9 cellular contexts compared by ENCODE assay signal in genomic region chr17:44690746-44691306, GRCh38. TPM values are rescaled to one million over a fixed set of nuclear protein-coding genes. Genes with fewer than 3 reads are reported as not detected.
A peak's percentile ranks its signal among the peaks of the same experiment; 100 is the strongest.
DNase-seq lines count a peak whose midpoint lies in the region; ATAC-seq, FAIRE-seq and TF ChIP-seq lines count a peak whose summit lies in the region.
"Not testable (repeated sequence)": the region's sequence is repeated elsewhere in the genome, so short reads cannot be mapped to it uniquely, and the experiment has no call there.
"Had no signal": no experiment of that assay in that cellular context is flagged by ENCODE, and none has a peak within 500 bp of the region (broad histone marks: within the 10 kb centered on the region; RNA-seq: fewer than 3 reads in every experiment).

No MANE protein-coding gene starts in this region.

- FAIRE-seq in H1 (lab: Jason Lieb, UNC) = not testable (repeated sequence)

- not testable (repeated sequence) for H3K9me3 Mint-ChIP-seq in GM23338; activated T-cell treated with anti-CD3 and anti-CD28 coated beads, Interleukin-2, amount 50 U/mL, for 24 hours; stimulated activated effector memory CD8-positive, alpha-beta T cell treated with anti-CD3 and anti-CD28 coated beads, Interleukin-12 subunit alpha, Interleukin-12 subunit beta, amount 100 ng/mL, for 72 hours

- not testable (repeated sequence) for H2AK5ac ChIP-seq in H1 (ENCODE audit: low read depth, low read length)

- H3K4me2 ChIP-seq in GM23338 = not testable (repeated sequence)
- peak overlapping the region in 1 of 2 experiments; percentile 84; a peak in 1 of 4 replicates for H3K4me2 ChIP-seq in H1 (ENCODE audit: insufficient read depth in 1 of 2, low read depth in 2 of 2, low read length in 2 of 2)

- 83% methylated on average over 21 of the region's 21 CpGs; no CpG with 5 or more reads in 1 of the 2 experiments for WGBS in H1 (ENCODE audit: extremely low coverage in 1 of 2, insufficient coverage in 1 of 2, insufficient read length in 1 of 2, insufficient replicate concordance in 2 of 2, low coverage in 1 of 2, low lambda C conversion rate in 2 of 2, missing lambda C conversion rate in 1 of 2), 2 experiments

- H2BK12ac ChIP-seq in H1 (ENCODE audit: low read depth, low read length) = not testable (repeated sequence)

- TF ChIP-seq EP300 in H1 (IDR thresholded peaks at IDR 0.05; ENCODE audit: borderline replicate concordance in 1 of 2, low read depth in 2 of 2, low read length in 2 of 2) = not testable (repeated sequence)

- H3K36me3 Mint-ChIP-seq in GM23338 (ENCODE audit: low read depth); stimulated activated effector memory CD8-positive, alpha-beta T cell treated with anti-CD3 and anti-CD28 coated beads, Interleukin-12 subunit alpha, Interleukin-12 subunit beta, amount 100 ng/mL, for 72 hours: not testable (repeated sequence)
- H3K36me3 Mint-ChIP-seq in activated T-cell treated with anti-CD3 and anti-CD28 coated beads, Interleukin-2, amount 50 U/mL, for 24 hours (ENCODE audit: low read depth) = peaks cover 31% of the 10 kb centered on the region

- not testable (repeated sequence) for H4K91ac ChIP-seq in H1 (replicated peaks; ENCODE audit: insufficient read length, low read length)

- H2BK5ac ChIP-seq in H1 (ENCODE audit: low read depth, low read length) = not testable (repeated sequence)

- not testable (repeated sequence) for H3F3A ChIP-seq in GM23338 (replicated peaks; ENCODE audit: low read depth)

- not testable (repeated sequence) for H3K79me1 ChIP-seq in H1 (ENCODE audit: low read depth, low read length)

- not testable (repeated sequence) for TF ChIP-seq POLR2A in H1 (IDR thresholded peaks at IDR 0.05; ENCODE audit: control extremely low read depth in 1 of 2, low read depth in 2 of 2, low read length in 2 of 2)

- H3K4me3 ChIP-seq in GM23338 = peak overlapping the region; percentile 97; the same call in 1 of the 2 replicates
- H3K4me3 ChIP-seq in H1 (ENCODE audit: extremely low read depth in 1 of 4, insufficient read depth in 2 of 4, low read depth in 3 of 4, low read length in 4 of 4) = not testable (repeated sequence)

- H3K56ac ChIP-seq in H1 (replicated peaks; ENCODE audit: insufficient read length, low read depth, low read length) = not testable (repeated sequence)

- not testable (repeated sequence) for H4K5ac ChIP-seq in H1 (ENCODE audit: insufficient read length, low read depth, low read length)

- H3K18ac ChIP-seq in H1 (ENCODE audit: extremely low read depth, low read length) = not testable (repeated sequence)

- not testable (repeated sequence) for H3K27ac Mint-ChIP-seq in GM23338; activated T-cell treated with anti-CD3 and anti-CD28 coated beads, Interleukin-2, amount 50 U/mL, for 24 hours
- peak overlapping the region; percentile 98 for H3K27ac Mint-ChIP-seq in stimulated activated effector memory CD8-positive, alpha-beta T cell treated with anti-CD3 and anti-CD28 coated beads, Interleukin-12 subunit alpha, Interleukin-12 subunit beta, amount 100 ng/mL, for 72 hours

- peak; percentile 71 for TF ChIP-seq CTCF in C4-2B (conservative IDR thresholded peaks at IDR 0.05)
- TF ChIP-seq CTCF in GM23338 (conservative IDR thresholded peaks at IDR 0.05; ENCODE audit: low read depth in 2 of 2) = peak; percentile 41 to 61
- TF ChIP-seq CTCF in RWPE1 (conservative IDR thresholded peaks at IDR 0.05; ENCODE audit: low read depth) = peak; percentile 44
- TF ChIP-seq CTCF in H1 (IDR thresholded peaks at IDR 0.05; ENCODE audit: control extremely low read depth in 1 of 3, insufficient read depth in 1 of 3, low read depth in 1 of 3, low read length in 3 of 3) = peak in 2 of 3 experiments; percentile 15 to 32; a peak in 3 of 4 replicates

- H2BK20ac ChIP-seq in H1 (ENCODE audit: low read length) = not testable (repeated sequence)

- not testable (repeated sequence) for H3K4me1 Mint-ChIP-seq in GM23338
- peaks cover 30% of the 10 kb centered on the region for H3K4me1 Mint-ChIP-seq in activated T-cell treated with anti-CD3 and anti-CD28 coated beads, Interleukin-2, amount 50 U/mL, for 24 hours (ENCODE audit: low read depth)
- peaks cover 20% of the 10 kb centered on the region for H3K4me1 Mint-ChIP-seq in stimulated activated effector memory CD8-positive, alpha-beta T cell treated with anti-CD3 and anti-CD28 coated beads, Interleukin-12 subunit alpha, Interleukin-12 subunit beta, amount 100 ng/mL, for 72 hours

- not testable (repeated sequence) for H3K4ac ChIP-seq in H1 (replicated peaks; ENCODE audit: insufficient read length, low read depth, low read length)

- H2BK15ac ChIP-seq in H1 (ENCODE audit: low read length) = not testable (repeated sequence)

- H3K4me1 ChIP-seq in GM23338 (ENCODE audit: insufficient read depth); H1 (replicated peaks in 1 of 4; ENCODE audit: control insufficient read depth in 3 of 4, insufficient read depth in 4 of 4, low read length in 3 of 4): not testable (repeated sequence)

- H3K36me3 ChIP-seq in GM23338 (ENCODE audit: insufficient read depth); H1 (ENCODE audit: control insufficient read depth in 2 of 4, insufficient read depth in 4 of 4, low read length in 3 of 4): not testable (repeated sequence)

- not testable (repeated sequence) for H3K23ac ChIP-seq in H1 (ENCODE audit: insufficient read length)

- not testable (repeated sequence) for ATAC-seq in GM23338; stimulated activated effector memory CD8-positive, alpha-beta T cell treated with anti-CD3 and anti-CD28 coated beads, Interleukin-12 subunit alpha, Interleukin-12 subunit beta, amount 100 ng/mL, for 72 hours

- CTCF ChIA-PET in RWPE1 (lab: Yijun Ruan, JAX) = interaction anchor here (0.6 to 1.2 kb wide), 4 partner anchors 14 to 1716 kb away, joined by 3 to 4 read pairs (median 4); no protein-coding TSS in a partner anchor
- CTCF ChIA-PET in H1 (lab: Charles Lee; ENCODE audit: partially characterized antibody) = interaction anchor here (0.8 to 2.9 kb wide), 13 partner anchors 8 to 575 kb away, joined by 3 to 18 read pairs (median 4); partner anchors contain the start of gene DBF4B

- TF ChIP-seq RAD21 in H1 (IDR thresholded peaks at IDR 0.05 in 1 of 2, conservative IDR thresholded peaks at IDR 0.05 in 1 of 2; ENCODE audit: low read depth in 2 of 2, low read length in 2 of 2) = 0 out of 4 replicates have a peak, but pooled peaks of 1 of the 2 experiments have one; percentile 2

- not testable (repeated sequence) for H2BK120ac ChIP-seq in H1 (replicated peaks; ENCODE audit: low read depth, low read length)

- peaks cover 27% of the 10 kb centered on the region for H3K79me2 ChIP-seq in GM23338 (replicated peaks; ENCODE audit: insufficient read depth)
- peaks cover 0 to 21% of the 10 kb centered on the region in 2 experiments; a peak in 2 of 4 replicates for H3K79me2 ChIP-seq in H1 (ENCODE audit: control insufficient read depth in 1 of 2, insufficient read depth in 2 of 2, low read length in 2 of 2)

- POLR2A ChIA-PET in RWPE1 (lab: Yijun Ruan, JAX; ENCODE audit: low non-redundant PET) = not testable (repeated sequence)
- POLR2A ChIA-PET in H1 (lab: Charles Lee; ENCODE audit: partially characterized antibody) = interaction anchor here (1.5 to 3.7 kb wide), 2 partner anchors 8 to 18 kb away, joined by 6 to 13 read pairs; partner anchors contain the start of gene DBF4B

- not testable (repeated sequence) for H3K9ac ChIP-seq in H1 (replicated peaks in 1 of 4; ENCODE audit: extremely low read depth in 1 of 4, low read depth in 3 of 4, low read length in 3 of 4)

- H3K23me2 ChIP-seq in H1 (ENCODE audit: low read depth, low read length) = not testable (repeated sequence)

- not testable (repeated sequence) for H3K14ac ChIP-seq in H1 (ENCODE audit: insufficient read length)

- H3K27me3 ChIP-seq in GM23338 (ENCODE audit: insufficient read depth); H1 (replicated peaks in 1 of 4; ENCODE audit: control insufficient read depth in 3 of 4, extremely low read depth in 1 of 4, insufficient read depth in 3 of 4, low read length in 3 of 4): not testable (repeated sequence)

- H4K20me1 ChIP-seq in GM23338 (replicated peaks; ENCODE audit: insufficient read depth); H1 (replicated peaks in 1 of 2; ENCODE audit: control insufficient read depth in 1 of 2, insufficient read depth in 2 of 2, low read length in 2 of 2): not testable (repeated sequence)

- H3K27ac ChIP-seq in C4-2B (peak overlapping the region; percentile 80), GM23338 (ENCODE audit: low read depth) (0 out of 2 replicates have a peak overlapping the region, but pooled peaks have one; percentile 90), RWPE1 (peak overlapping the region; percentile 93)
- H3K27ac ChIP-seq in H1 (ENCODE audit: low read depth, low read length) = not testable (repeated sequence)

- H2AFZ ChIP-seq in GM23338 = peak overlapping the region; percentile 78; the same call in 1 of the 2 replicates
- H2AFZ ChIP-seq in H1 (ENCODE audit: low read length) = not testable (repeated sequence)

- H4K8ac ChIP-seq in H1 (ENCODE audit: extremely low read depth, insufficient read depth, low read length) = not testable (repeated sequence)

- not testable (repeated sequence) for H3K27me3 Mint-ChIP-seq in GM23338 (ENCODE audit: insufficient read depth, low read depth, poor library complexity); activated T-cell treated with anti-CD3 and anti-CD28 coated beads, Interleukin-2, amount 50 U/mL, for 24 hours

- not testable (repeated sequence) for H3K9me2 ChIP-seq in GM23338 (ENCODE audit: insufficient read depth)

- peak overlapping the region; percentile 98 for H3K4me3 Mint-ChIP-seq in GM23338
- peak overlapping the region; percentile 99 for H3K4me3 Mint-ChIP-seq in activated T-cell treated with anti-CD3 and anti-CD28 coated beads, Interleukin-2, amount 50 U/mL, for 24 hours
- peak overlapping the region; percentile 97 for H3K4me3 Mint-ChIP-seq in stimulated activated effector memory CD8-positive, alpha-beta T cell treated with anti-CD3 and anti-CD28 coated beads, Interleukin-12 subunit alpha, Interleukin-12 subunit beta, amount 100 ng/mL, for 72 hours

- H3K9me3 ChIP-seq in H1 (ENCODE audit: insufficient read depth in 2 of 2, low read depth in 1 of 2, low read length in 1 of 2) = not testable (repeated sequence)

- DNase-seq in GM23338 (ENCODE audit: low spot score) = peak; percentile 51
- peak; percentile 86 for DNase-seq in NAMALWA (ENCODE audit: low spot score)
- DNase-seq in RWPE1 (ENCODE audit: low spot score) = peak; percentile 45
- not testable (repeated sequence) for DNase-seq in activated T-cell treated with anti-CD3 and anti-CD28 coated beads, Interleukin-2, amount 50 U/mL, for 24 hours; H1 (ENCODE audit: low read depth in 1 of 2, low spot score in 2 of 2); stimulated activated effector memory CD8-positive, alpha-beta T cell treated with anti-CD3 and anti-CD28 coated beads, Interleukin-12 subunit alpha, Interleukin-12 subunit beta, amount 100 ng/mL, for 72 hours (ENCODE audit: low spot score in 2 of 2)
- DNase-seq in left kidney (ENCODE audit: low read depth, low spot score) = peak; percentile 20

RNA-seq across cellular contexts. Expression of gene CCDC43, which starts 1.2 kb away (rescaled TPM):
- 29.8 and 35.2 TPM in 2 replicates for total RNA-seq in GM23338 (2014; rRNA removed; shearing (Covaris generic))
- polyA plus RNA-seq in GM23338 (2016; fragmentation: Nextera tagmentation; extraction: Ambion mirVana) = 44.5 and 55.3 TPM in 2 replicates
- total RNA-seq in H1 (2021; fragmentation: NEBNext Ultra II Directional; extraction: Animal tissue kit (Norgen Biotek cat#: 25700)) = 33.2 and 38.1 TPM in 2 replicates
- 4.0 and 4.9 TPM in 2 replicates for polyA plus RNA-seq in H1 (2011; rRNA removed)
- polyA plus RNA-seq in H1 (2011; cell fraction: cytosol; rRNA removed) = 10.3 TPM
- polyA plus RNA-seq in H1 (2011; cell fraction: nucleus; rRNA removed) = 3.1 TPM
- 19.3 to 35.8 TPM (median 23.8 TPM) in 4 replicates for polyA plus RNA-seq in H1 (2012, experiment 1 of 2)
- 5.2 TPM for polyA plus RNA-seq in H1 (2012, experiment 2 of 2)
- polyA plus RNA-seq in H1 (2013, experiment 1 of 2) = 28.4 TPM
- polyA plus RNA-seq in H1 (2013, experiment 2 of 2) = 28.6 TPM
- 7.2 and 12.3 TPM in 2 replicates for polyA minus RNA-seq in H1 (2011; rRNA and poly(A)+ RNA removed)
- 9.2 TPM for polyA minus RNA-seq in H1 (2011; cell fraction: cytosol; rRNA and poly(A)+ RNA removed)
- polyA minus RNA-seq in H1 (2011; cell fraction: nucleus; rRNA and poly(A)+ RNA removed) = 13.2 TPM

RNA-seq across cellular contexts. Expression of gene DBF4B, which starts 17.6 kb away (rescaled TPM):
- 13.0 and 16.4 TPM in 2 replicates for total RNA-seq in GM23338 (2014; rRNA removed; shearing (Covaris generic))
- polyA plus RNA-seq in GM23338 (2016; fragmentation: Nextera tagmentation; extraction: Ambion mirVana) (9.4 and 9.9 TPM in 2 replicates), H1 (2011; rRNA removed) (20.2 and 27.6 TPM in 2 replicates)
- total RNA-seq in H1 (2021; fragmentation: NEBNext Ultra II Directional; extraction: Animal tissue kit (Norgen Biotek cat#: 25700)) = 26.9 and 29.1 TPM in 2 replicates
- polyA plus RNA-seq in H1 (2011; cell fraction: cytosol; rRNA removed) = 22.9 TPM
- polyA plus RNA-seq in H1 (2011; cell fraction: nucleus; rRNA removed) = 49.0 TPM
- polyA plus RNA-seq in H1 (2012, experiment 1 of 2) = 22.7 to 25.1 TPM (median 24.1 TPM) in 4 replicates
- 18.2 TPM for polyA plus RNA-seq in H1 (2012, experiment 2 of 2)
- 16.0 TPM for polyA plus RNA-seq in H1 (2013, experiment 1 of 2)
- 14.8 TPM for polyA plus RNA-seq in H1 (2013, experiment 2 of 2)
- 16.4 and 19.4 TPM in 2 replicates for polyA minus RNA-seq in H1 (2011; rRNA and poly(A)+ RNA removed)
- 12.1 TPM for polyA minus RNA-seq in H1 (2011; cell fraction: cytosol; rRNA and poly(A)+ RNA removed)
- 18.0 TPM for polyA minus RNA-seq in H1 (2011; cell fraction: nucleus; rRNA and poly(A)+ RNA removed)

RNA-seq across cellular contexts. Expression of gene MEIOC, which starts 34.6 kb away (rescaled TPM):
- total RNA-seq in GM23338 (2014; rRNA removed; shearing (Covaris generic)) = 17.2 and 23.8 TPM in 2 replicates
- polyA plus RNA-seq in GM23338 (2016; fragmentation: Nextera tagmentation; extraction: Ambion mirVana) (2.1 and 3.2 TPM in 2 replicates), H1 (2011; rRNA removed) (3.0 and 4.2 TPM in 2 replicates)
- 3.6 and 4.8 TPM in 2 replicates for total RNA-seq in H1 (2021; fragmentation: NEBNext Ultra II Directional; extraction: Animal tissue kit (Norgen Biotek cat#: 25700))
- 3.7 TPM for polyA plus RNA-seq in H1 (2011; cell fraction: cytosol; rRNA removed)
- 1.7 TPM for polyA plus RNA-seq in H1 (2011; cell fraction: nucleus; rRNA removed)
- polyA plus RNA-seq in H1 (2012, experiment 1 of 2) = 2.0 to 4.6 TPM (median 4.2 TPM) in 4 replicates
- polyA plus RNA-seq in H1 (2012, experiment 2 of 2) = 0.51 TPM
- 2.4 TPM for polyA plus RNA-seq in H1 (2013, experiment 1 of 2)
- polyA plus RNA-seq in H1 (2013, experiment 2 of 2) = 2.5 TPM
- 4.6 and 17.2 TPM in 2 replicates for polyA minus RNA-seq in H1 (2011; rRNA and poly(A)+ RNA removed)
- 10.7 TPM for polyA minus RNA-seq in H1 (2011; cell fraction: cytosol; rRNA and poly(A)+ RNA removed)
- 13.1 TPM for polyA minus RNA-seq in H1 (2011; cell fraction: nucleus; rRNA and poly(A)+ RNA removed)
- total RNA-seq: mononuclear cell had no signal
